ENCODE assay signal across 10 cellular contexts in the genomic region with DNA sequence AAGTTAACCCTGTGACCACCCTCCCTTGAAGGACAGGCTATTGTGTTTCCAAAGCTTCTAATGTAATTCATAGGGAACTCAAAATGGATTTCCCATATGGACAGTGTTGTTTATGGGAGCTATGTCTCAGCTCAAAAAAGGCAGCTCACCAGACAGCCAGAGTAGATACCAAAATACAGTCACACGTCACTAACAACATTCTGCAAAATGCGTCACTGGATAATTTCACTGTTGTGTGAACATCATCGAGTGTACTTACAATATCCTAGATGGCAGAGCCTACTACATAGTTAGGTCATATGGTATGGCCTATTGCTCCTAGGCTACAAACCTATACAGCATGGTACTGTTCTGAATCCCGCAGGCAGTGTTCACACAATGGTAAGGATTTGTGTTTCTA.
"Had no signal": no experiment of that assay in that cellular context is flagged by ENCODE, and none has a peak within 500 bp of the region (broad histone marks: within the 10 kb centered on the region; RNA-seq: fewer than 3 reads in every experiment).

No MANE protein-coding gene starts in this region.

- H3K9me3 Mint-ChIP-seq: HFFc6 had no signal

- H3K4me3 ChIP-seq: GM23248, HAP-1 had no signal

- H3K4me3 Mint-ChIP-seq: HFFc6, IgD-negative memory B cell had no signal

- H3K27ac Mint-ChIP-seq: HFFc6, IgD-negative memory B cell had no signal

- H3K9me3 ChIP-seq: HAP-1 had no signal

- DNase-seq: GM23248, GOT3, H7, HFFc6, KBM-7 had no signal

- H3K27me3 Mint-ChIP-seq: IgD-negative memory B cell had no signal

- FAIRE-seq: HepG2 had no signal

- H2AFZ ChIP-seq: GM23248 had no signal

- H3K27ac ChIP-seq: GM23248, HL-60 had no signal

- ATAC-seq: HCT116, HepG2 had no signal

- H3K9ac ChIP-seq: GM23248 had no signal

- H3K4me1 Mint-ChIP-seq: IgD-negative memory B cell had no signal
